ENCODE assay signal across 9 cellular contexts in the genomic region with DNA sequence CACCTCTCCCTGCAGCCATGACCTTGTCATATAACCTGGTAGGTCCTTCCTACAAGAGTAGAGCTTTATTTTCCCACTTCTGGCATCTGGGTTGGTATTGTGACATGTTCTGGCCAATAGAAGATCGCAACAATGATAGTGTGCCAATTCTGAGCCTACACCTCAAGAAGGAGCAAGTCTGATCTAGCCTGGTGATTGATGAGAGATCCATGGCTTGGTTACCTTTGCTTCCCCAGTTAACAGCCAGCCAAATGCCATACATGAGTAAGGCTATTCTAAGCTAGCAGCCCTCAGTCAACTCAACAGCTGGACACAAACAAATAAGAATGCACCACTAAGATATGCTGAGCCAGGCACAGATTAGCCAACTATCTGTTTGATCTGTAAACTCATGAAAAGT.
"Had no signal": no experiment of that assay in that cellular context is flagged by ENCODE, and none has a peak within 500 bp of the region (broad histone marks: within the 10 kb centered on the region; RNA-seq: fewer than 3 reads in every experiment).

No MANE protein-coding gene starts in this region.

- ATAC-seq: HCT116, HepG2 had no signal

- H3K4me3 Mint-ChIP-seq: HFFc6, IgD-negative memory B cell had no signal

- H3K27ac Mint-ChIP-seq: HFFc6, IgD-negative memory B cell had no signal

- H3K4me1 ChIP-seq: HAP-1 had no signal

- FAIRE-seq: HepG2 had no signal

- H3K9me3 Mint-ChIP-seq: IgD-negative memory B cell had no signal

- H3K27ac ChIP-seq: GM23248, HL-60 had no signal

- H3K36me3 ChIP-seq: HAP-1 had no signal

- H3K27me3 Mint-ChIP-seq: IgD-negative memory B cell had no signal

- H3K4me3 ChIP-seq: GM23248, HAP-1 had no signal

- DNase-seq: GM23248, GOT3, H7, HFFc6 had no signal

- H3K4me1 Mint-ChIP-seq: IgD-negative memory B cell had no signal
